17 cellular contexts compared by ENCODE assay signal in the genomic region with DNA sequence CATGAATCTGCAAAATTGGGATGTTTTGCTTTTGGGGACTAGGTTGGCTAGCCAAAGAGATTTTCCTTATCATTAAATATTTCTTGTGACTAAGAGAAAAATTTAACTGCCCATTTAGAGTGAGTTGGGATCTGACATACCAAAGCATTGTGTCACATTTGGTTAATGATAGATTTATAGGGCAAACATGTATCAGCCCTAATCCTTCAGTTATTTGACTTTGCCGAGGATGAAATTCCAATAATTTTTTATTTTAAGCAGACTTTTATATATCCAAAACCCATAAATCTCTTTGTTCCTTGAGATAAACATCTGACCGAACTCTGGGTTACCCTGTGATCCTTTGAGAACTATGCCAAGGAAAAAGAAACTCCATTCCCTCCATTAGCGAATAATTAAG.
DNase-seq lines count a peak whose midpoint lies in the region; ATAC-seq, FAIRE-seq and TF ChIP-seq lines count a peak whose summit lies in the region.
"Had no signal": no experiment of that assay in that cellular context is flagged by ENCODE, and none has a peak within 500 bp of the region (broad histone marks: within the 10 kb centered on the region; RNA-seq: fewer than 3 reads in every experiment).

No MANE protein-coding gene starts in this region.

- H2AK5ac ChIP-seq in mesenchymal stem cell (ENCODE audit: low read length, severe bottlenecking), result no peak overlapping the region

- H3K27ac Mint-ChIP-seq in activated T-cell treated with anti-CD3 and anti-CD28 coated beads, Interleukin-2, amount 50 U/mL, for 24 hours, result no peak overlapping the region
- H3K27ac Mint-ChIP-seq: activated naive CD8-positive, alpha-beta T cell treated with anti-CD3 and anti-CD28 coated beads, Interleukin-2, amount 10 ng/mL, durations not matched to agents 7 days and 5 days; T-helper 17 cell had no signal

- H2AFZ ChIP-seq in HCT116 (ENCODE audit: low read depth, low read length, poor library complexity, severe bottlenecking) (no peak overlapping the region), mesenchymal stem cell (ENCODE audit: low read depth, low read length) (no peak overlapping the region)

- H3K27me3 Mint-ChIP-seq in activated T-cell treated with anti-CD3 and anti-CD28 coated beads, Interleukin-2, amount 50 U/mL, for 24 hours, result no peaks in the 10 kb centered on the region
- H3K27me3 Mint-ChIP-seq: activated naive CD8-positive, alpha-beta T cell treated with anti-CD3 and anti-CD28 coated beads, Interleukin-2, amount 10 ng/mL, durations not matched to agents 7 days and 5 days; T-helper 17 cell had no signal

- H3K18ac ChIP-seq in mesenchymal stem cell (ENCODE audit: low read depth in 1 of 2, low read length in 2 of 2), result no peak overlapping the region

- no peak overlapping the region for H2BK5ac ChIP-seq in mesenchymal stem cell (ENCODE audit: low read depth, low read length, poor library complexity, severe bottlenecking)

- POLR2A ChIA-PET in A549 (lab: Yijun Ruan, JAX) (no interaction called here), HCT116 (lab: Charles Lee) (no interaction called here)

- no peak for TF ChIP-seq CTCF in A549 (IDR thresholded peaks at IDR 0.05)
- no peak for TF ChIP-seq CTCF in HCT116 (IDR thresholded peaks at IDR 0.05 in 2 of 3, conservative IDR thresholded peaks at IDR 0.05 in 1 of 3; ENCODE audit: borderline replicate concordance in 1 of 3, insufficient read depth in 1 of 3, low read depth in 2 of 3, low read length in 2 of 3)
- TF ChIP-seq CTCF in WERI-Rb-1 (IDR thresholded peaks at IDR 0.05; ENCODE audit: low read depth, low read length), result no peak

- no peak overlapping the region for H2BK120ac ChIP-seq in mesenchymal stem cell (ENCODE audit: low read depth, low read length)

- CTCF ChIA-PET in A549 (lab: Yijun Ruan, JAX) (no interaction called here), HCT116 (lab: Charles Lee) (no interaction called here)

- no peaks in the 10 kb centered on the region for H3K4me1 Mint-ChIP-seq in activated T-cell treated with anti-CD3 and anti-CD28 coated beads, Interleukin-2, amount 50 U/mL, for 24 hours (ENCODE audit: low read depth)
- H3K4me1 Mint-ChIP-seq: activated naive CD8-positive, alpha-beta T cell treated with anti-CD3 and anti-CD28 coated beads, Interleukin-2, amount 10 ng/mL, durations not matched to agents 7 days and 5 days; T-helper 17 cell had no signal

- no peak overlapping the region for H4K91ac ChIP-seq in mesenchymal stem cell (ENCODE audit: low read length)

- no peak overlapping the region for H3K23ac ChIP-seq in mesenchymal stem cell (ENCODE audit: low read length in 2 of 2)

- H3K36me3 ChIP-seq in HCT116 (ENCODE audit: control insufficient read depth in 1 of 2, insufficient read depth in 2 of 2, low read length in 2 of 2) (no peaks in the 10 kb centered on the region), mesenchymal stem cell (ENCODE audit: control insufficient read depth in 1 of 2, insufficient read depth in 2 of 2, low read depth in 1 of 2, low read length in 2 of 2) (peaks cover 0 to 6% of the 10 kb centered on the region in 2 experiments), WERI-Rb-1 (no peaks in the 10 kb centered on the region)
- H3K36me3 ChIP-seq: stomach had no signal

- TF ChIP-seq POLR2A in A549 (IDR thresholded peaks at IDR 0.05; ENCODE audit: low read length), result no peak
- no peak for TF ChIP-seq POLR2A in HCT116 (IDR thresholded peaks at IDR 0.05; ENCODE audit: borderline replicate concordance, extremely low read depth, insufficient read depth, insufficient read length)

- H3K79me1 ChIP-seq in mesenchymal stem cell (replicated peaks; ENCODE audit: low read length, poor library complexity, severe bottlenecking), result no peaks in the 10 kb centered on the region

- H4K20me1 ChIP-seq in HCT116 (ENCODE audit: insufficient read depth), result no peaks in the 10 kb centered on the region

- H3K27me3 ChIP-seq in HCT116 (ENCODE audit: insufficient read depth, low read length) (no peaks in the 10 kb centered on the region), mesenchymal stem cell (ENCODE audit: control insufficient read depth in 1 of 2, insufficient read depth in 1 of 2, low read length in 2 of 2) (no peaks in the 10 kb centered on the region), WERI-Rb-1 (ENCODE audit: insufficient read depth, low read depth, severe bottlenecking) (no peaks in the 10 kb centered on the region)
- H3K27me3 ChIP-seq: stomach had no signal

- intact Hi-C loops in HCT116 (cut with micrococcal nuclease), result no loop called here

- H3K4ac ChIP-seq in mesenchymal stem cell (ENCODE audit: low read depth in 1 of 2, low read length in 2 of 2), result no peak overlapping the region

- H3K9ac ChIP-seq in HCT116 (ENCODE audit: low read length), result no peak overlapping the region
- no peak overlapping the region for H3K9ac ChIP-seq in mesenchymal stem cell (ENCODE audit: low read length)

- no peak for TF ChIP-seq RAD21 in A549 (conservative IDR thresholded peaks at IDR 0.05 in 1 of 2, IDR thresholded peaks at IDR 0.05 in 1 of 2)
- TF ChIP-seq RAD21 in HCT116 (IDR thresholded peaks at IDR 0.05; ENCODE audit: low read depth), result no peak

- peak in 1 of 2 experiments; percentile 52; a peak in 1 of 5 replicates for TF ChIP-seq EP300 in A549 (IDR thresholded peaks at IDR 0.05)

- H3K9me3 ChIP-seq in A549, result no peaks in the 10 kb centered on the region
- H3K9me3 ChIP-seq in HCT116 (ENCODE audit: control insufficient read depth in 1 of 2, insufficient read depth in 1 of 2, low read depth in 1 of 2, low read length in 2 of 2), result no peaks in the 10 kb centered on the region
- H3K9me3 ChIP-seq in mesenchymal stem cell (ENCODE audit: control insufficient read depth, low read length), result no peaks in the 10 kb centered on the region
- no peaks in the 10 kb centered on the region for H3K9me3 ChIP-seq in WERI-Rb-1 (ENCODE audit: severe bottlenecking)
- H3K9me3 ChIP-seq: Caco-2, stomach had no signal

- H3K9me3 Mint-ChIP-seq in activated T-cell treated with anti-CD3 and anti-CD28 coated beads, Interleukin-2, amount 50 U/mL, for 24 hours, result no peaks in the 10 kb centered on the region

- BruUV-seq in HCT116 (replicated peaks; lab: Mats Ljungman, UMichigan), result no TSS peak

- no peak overlapping the region for H4K8ac ChIP-seq in mesenchymal stem cell (ENCODE audit: low read length)

- WGBS in A549 (ENCODE audit: missing lambda C conversion rate), result 24% methylated on average over 3 of the region's 3 CpGs
- 49% methylated on average over 2 of the region's 3 CpGs for WGBS in mesenchymal stem cell

- ATAC-seq in A549, result peak in 1 of 2 experiments; percentile 78; a peak in 3 of 6 replicates
- peak; percentile 42; the same call in 1 of the 2 replicates for ATAC-seq in HCT116
- no peak for ATAC-seq in HG03457 (IDR thresholded peaks at IDR 0.05; ENCODE audit: unreplicated experiment)
- ATAC-seq in HG02884 (IDR thresholded peaks at IDR 0.05; ENCODE audit: unreplicated experiment), result no peak
- ATAC-seq: T-helper 17 cell had no signal

- H2BK15ac ChIP-seq in mesenchymal stem cell (ENCODE audit: low read depth, poor library complexity, severe bottlenecking), result no peak overlapping the region

- H3K9me2 ChIP-seq in HCT116 (ENCODE audit: insufficient read depth), result no peaks in the 10 kb centered on the region

- H2BK12ac ChIP-seq in mesenchymal stem cell (ENCODE audit: low read length in 2 of 2), result no peak overlapping the region

- DNase-seq in A549 (ENCODE audit: low read depth in 1 of 2, low spot score in 1 of 2), result peak; percentile 3 to 53
- no peak for DNase-seq in HCT116 (ENCODE audit: low read depth, low spot score)
- peak; percentile 10 for DNase-seq in amniotic stem cell (lab: John Stamatoyannopoulos, UW)
- DNase-seq in mesenchymal stem cell, result no peak
- DNase-seq in activated T-cell treated with anti-CD3 and anti-CD28 coated beads, Interleukin-2, amount 50 U/mL, for 24 hours, result no peak
- DNase-seq in WERI-Rb-1, result no peak
- DNase-seq: 8988T; activated naive CD8-positive, alpha-beta T cell treated with anti-CD3 and anti-CD28 coated beads, Interleukin-2, amount 10 ng/mL, durations not matched to agents 7 days and 5 days; Caco-2; head of caudate nucleus; midbrain; NCI-H774; RPMI8226; stomach; T-helper 17 cell had no signal

- H3K4me1 ChIP-seq in A549, result peaks cover 24% of the 10 kb centered on the region
- H3K4me1 ChIP-seq in HCT116 (ENCODE audit: control insufficient read depth in 1 of 2, insufficient read depth in 2 of 2, low read length in 2 of 2), result peaks cover 19 to 26% of the 10 kb centered on the region in 2 experiments
- H3K4me1 ChIP-seq in mesenchymal stem cell (ENCODE audit: control insufficient read depth, insufficient read depth, low read depth, low read length), result peaks cover 2% of the 10 kb centered on the region

- no peaks in the 10 kb centered on the region for H3K79me2 ChIP-seq in HCT116 (ENCODE audit: insufficient read depth, low read length)

- FAIRE-seq in A549 (lab: Jason Lieb, UNC), result no peak

- H3K36me3 Mint-ChIP-seq in activated T-cell treated with anti-CD3 and anti-CD28 coated beads, Interleukin-2, amount 50 U/mL, for 24 hours (ENCODE audit: low read depth), result peaks cover 15% of the 10 kb centered on the region

- H3K27ac ChIP-seq in A549, result peak overlapping the region; percentile 56 to 77; a peak in 4 of 6 replicates
- peak overlapping the region; percentile 57; the same call in 1 of the 2 replicates for H3K27ac ChIP-seq in HCT116 (ENCODE audit: low read depth, low read length)
- H3K27ac ChIP-seq in mesenchymal stem cell (ENCODE audit: low read length, poor library complexity, severe bottlenecking), result peak overlapping the region; percentile 10
- H3K27ac ChIP-seq in WERI-Rb-1, result no peak overlapping the region
- H3K27ac ChIP-seq: stomach had no signal

- RAD21 ChIA-PET in HCT116 (lab: Charles Lee; ENCODE audit: low non-redundant PET in 1 of 2, low total read pairs in 2 of 2, uncharacterized antibody in 2 of 2, unreplicated experiment in 2 of 2), result interaction anchor here in 1 of 2 experiments (0.7 kb wide), 1 partner anchor 189 kb away, joined by 3 read pairs; no protein-coding TSS in a partner anchor

- H3K14ac ChIP-seq in mesenchymal stem cell (ENCODE audit: low read length in 2 of 2), result no peak overlapping the region

- H3K4me3 Mint-ChIP-seq in activated T-cell treated with anti-CD3 and anti-CD28 coated beads, Interleukin-2, amount 50 U/mL, for 24 hours, result no peak overlapping the region
- H3K4me3 Mint-ChIP-seq: activated naive CD8-positive, alpha-beta T cell treated with anti-CD3 and anti-CD28 coated beads, Interleukin-2, amount 10 ng/mL, durations not matched to agents 7 days and 5 days; T-helper 17 cell had no signal

- no peak overlapping the region for H3K4me3 ChIP-seq in A549
- no peak overlapping the region for H3K4me3 ChIP-seq in HCT116 (replicated peaks in 1 of 2; ENCODE audit: low read depth in 1 of 2, low read length in 2 of 2)
- H3K4me3 ChIP-seq in mesenchymal stem cell (ENCODE audit: insufficient read depth in 1 of 2, low read depth in 1 of 2, low read length in 2 of 2), result no peak overlapping the region
- no peak overlapping the region for H3K4me3 ChIP-seq in WERI-Rb-1 (ENCODE audit: low read depth, low read length)
- H3K4me3 ChIP-seq: stomach had no signal

- H3K4me2 ChIP-seq in A549 (peak overlapping the region; percentile 51), HCT116 (ENCODE audit: low read length) (peak overlapping the region; percentile 21; the same call in 1 of the 2 replicates), mesenchymal stem cell (ENCODE audit: low read length, poor library complexity, severe bottlenecking) (no peak overlapping the region)

Comparison
In these comparisons a context has a peak if more than half of its experiments do, and no peak if none do; other contexts are left out.
1. DNase-seq: peak in A549 (2 of 2) and amniotic stem cell (single experiment); none in HCT116 (single experiment), mesenchymal stem cell (single experiment), activated T-cell treated with anti-CD3 and anti-CD28 coated beads, Interleukin-2, amount 50 U/mL, for 24 hours (single experiment) and WERI-Rb-1 (single experiment).